19 cellular contexts compared by ENCODE assay signal in the genomic region with DNA sequence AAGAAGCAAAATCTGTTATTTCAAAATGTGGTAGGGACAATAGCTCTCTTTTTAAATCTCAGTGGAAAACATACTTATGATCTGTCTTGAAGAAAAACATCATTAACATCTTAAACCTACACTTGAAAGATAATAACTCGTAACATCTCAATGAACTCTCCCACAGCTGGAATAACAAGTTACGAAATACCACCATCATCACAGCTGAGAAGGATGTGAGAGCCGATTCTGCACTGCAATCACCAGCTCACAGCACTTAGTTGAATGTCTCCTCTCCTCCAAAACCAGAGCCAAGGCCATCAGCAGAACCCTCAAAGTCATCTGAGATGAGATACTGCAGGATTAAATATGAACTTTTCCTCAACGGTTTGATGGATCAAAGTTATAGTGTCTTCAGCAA.
"Had no signal": no experiment of that assay in that cellular context is flagged by ENCODE, and none has a peak within 500 bp of the region (broad histone marks: within the 10 kb centered on the region; RNA-seq: fewer than 3 reads in every experiment).

No MANE protein-coding gene starts in this region.

- H3K36me3 ChIP-seq: cardiac muscle cell, thoracic aorta had no signal

- H3K4me3 ChIP-seq: cardiac muscle cell, esophagus muscularis mucosa, skin epidermis, stomach, thoracic aorta, upper lobe of left lung had no signal

- H3K27ac ChIP-seq: cardiac muscle cell, esophagus muscularis mucosa, skin epidermis, stomach, thoracic aorta, upper lobe of left lung had no signal

- H3K9me3 ChIP-seq: esophagus muscularis mucosa, stomach, thoracic aorta, upper lobe of left lung had no signal

- H3K4me1 ChIP-seq: esophagus muscularis mucosa, stomach, upper lobe of left lung had no signal

- H3K27me3 ChIP-seq: cardiac muscle cell, esophagus muscularis mucosa, stomach, upper lobe of left lung had no signal

- DNase-seq: activated CD4-positive, alpha-beta T cell treated with anti-CD3 and anti-CD28 coated beads, Interleukin-2, amount 10 ng/mL, durations not matched to agents 24 days and 14 days; activated CD8-positive, alpha-beta T cell treated with anti-CD3 and anti-CD28 coated beads for 36 hours; activated effector memory CD4-positive, alpha-beta T cell treated with anti-CD3 and anti-CD28 coated beads, Interleukin-2, amount 50 U/mL, for 16 hours; activated naive CD4-positive, alpha-beta T cell treated with anti-CD3 and anti-CD28 coated beads, Interleukin-2, amount 50 U/mL, for 16 hours; activated T-cell treated with anti-CD3 and anti-CD28 coated beads, Interleukin-2, amount 50 U/mL, for 4 hours; dermis blood vessel endothelial cell; effector memory CD4-positive, alpha-beta T cell; mammary epithelial cell; midbrain; stimulated activated CD4-positive, alpha-beta T cell treated with anti-CD3 and anti-CD28 coated beads, Interleukin-15, amount 100 ng/mL, for 24 hours; stimulated activated CD4-positive, alpha-beta T cell treated with anti-CD3 and anti-CD28 coated beads, Interleukin-4, amount 100 ng/mL, for 24 hours; stomach; T1000; upper lobe of left lung had no signal

- ATAC-seq: activated CD8-positive, alpha-beta T cell treated with anti-CD3 and anti-CD28 coated beads for 36 hours; activated T-cell treated with anti-CD3 and anti-CD28 coated beads, Interleukin-2, amount 50 U/mL, for 4 hours; stimulated activated effector memory CD8-positive, alpha-beta T cell treated with anti-CD3 and anti-CD28 coated beads, Interleukin-12 subunit alpha, Interleukin-12 subunit beta, amount 100 ng/mL, for 72 hours had no signal
